ENCODE assay signal across 19 cellular contexts in the genomic region with DNA sequence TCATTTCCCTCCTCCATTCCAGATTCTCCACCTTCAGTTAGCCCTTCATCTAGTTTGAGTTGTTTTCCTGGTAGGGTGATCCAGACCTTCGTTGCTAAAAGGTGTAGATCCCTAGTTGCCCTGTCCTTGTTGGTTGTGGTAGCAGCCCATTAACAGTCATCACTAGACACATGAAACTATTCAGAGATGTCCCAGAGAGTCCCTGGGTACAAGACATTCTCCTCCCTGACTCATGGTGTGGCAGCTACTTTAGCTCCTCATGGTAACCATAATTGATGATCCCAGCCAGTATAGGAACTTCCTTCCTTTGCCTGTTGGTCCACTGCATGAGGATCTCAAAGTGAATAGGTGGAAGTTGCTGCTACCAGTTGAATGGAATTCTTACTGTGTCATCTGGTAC. TPM values are rescaled to one million over a fixed set of nuclear protein-coding genes. Genes with fewer than 3 reads are reported as not detected.
DNase-seq lines count a peak whose midpoint lies in the region; ATAC-seq and TF ChIP-seq lines count a peak whose summit lies in the region.
"Had no signal": no experiment of that assay in that cellular context is flagged by ENCODE, and none has a peak within 500 bp of the region (broad histone marks: within the 10 kb centered on the region; RNA-seq: fewer than 3 reads in every experiment).

No MANE protein-coding gene starts in this region.

- H3K79me2 ChIP-seq in smooth muscle cell (ENCODE audit: low read depth), result no peaks in the 10 kb centered on the region

- no peak for ATAC-seq in activated naive CD8-positive, alpha-beta T cell treated with anti-CD3 and anti-CD28 coated beads, Interleukin-2, amount 50 U/mL, for 24 hours
- ATAC-seq in GM18909 (IDR thresholded peaks at IDR 0.05; ENCODE audit: poor library complexity, unreplicated experiment) (no peak), WTC11 (no peak)

- no peak overlapping the region for H3K4me3 Mint-ChIP-seq in activated CD4-positive, alpha-beta memory T cell treated with anti-CD3 and anti-CD28 coated beads for 36 hours
- H3K4me3 Mint-ChIP-seq in activated CD4-positive, alpha-beta memory T cell treated with anti-CD3 and anti-CD28 coated beads, Interleukin-2, amount 10 ng/mL, durations not matched to agents 7 days and 5 days, result no peak overlapping the region
- peak overlapping the region in 1 of 7 donors; percentile 8 for H3K4me3 Mint-ChIP-seq in CD8-positive, alpha-beta memory T cell
- peak overlapping the region; percentile 27 for H3K4me3 Mint-ChIP-seq in activated naive CD8-positive, alpha-beta T cell treated with anti-CD3 and anti-CD28 coated beads, Interleukin-2, amount 50 U/mL, for 24 hours
- H3K4me3 Mint-ChIP-seq in WTC11, result no peak overlapping the region

- no peak for TF ChIP-seq CTCF in smooth muscle cell (IDR thresholded peaks at IDR 0.05; ENCODE audit: borderline replicate concordance, insufficient read depth, poor library complexity, severe bottlenecking)
- no peak for TF ChIP-seq CTCF in WTC11 (IDR thresholded peaks at IDR 0.05)

- H3K4me3 ChIP-seq in CD8-positive, alpha-beta memory T cell (ENCODE audit: low read length), result no peak overlapping the region
- no peak overlapping the region for H3K4me3 ChIP-seq in smooth muscle cell

- 89% methylated on average over 1 of the region's 1 CpG for WGBS in smooth muscle cell (ENCODE audit: low lambda C conversion rate)

- H3K27ac ChIP-seq in CD8-positive, alpha-beta memory T cell (ENCODE audit: low read depth, low read length), result no peak overlapping the region
- peak overlapping the region; percentile 90 for H3K27ac ChIP-seq in smooth muscle cell (ENCODE audit: low read depth)
- H3K27ac ChIP-seq: C4-2B, KMS-11, RWPE1 had no signal

- peaks cover 37% of the 10 kb centered on the region for H3K4me1 Mint-ChIP-seq in activated CD4-positive, alpha-beta memory T cell treated with anti-CD3 and anti-CD28 coated beads for 36 hours (ENCODE audit: low read depth)
- H3K4me1 Mint-ChIP-seq in activated CD4-positive, alpha-beta memory T cell treated with anti-CD3 and anti-CD28 coated beads, Interleukin-2, amount 10 ng/mL, durations not matched to agents 7 days and 5 days, result peaks cover 30% of the 10 kb centered on the region
- H3K4me1 Mint-ChIP-seq in CD8-positive, alpha-beta memory T cell, result peaks cover 0 to 25% (median 1%) of the 10 kb centered on the region in 3 donors
- H3K4me1 Mint-ChIP-seq in activated naive CD8-positive, alpha-beta T cell treated with anti-CD3 and anti-CD28 coated beads, Interleukin-2, amount 50 U/mL, for 24 hours, result peaks cover 47% of the 10 kb centered on the region
- H3K4me1 Mint-ChIP-seq in WTC11, result no peaks in the 10 kb centered on the region

- no peaks in the 10 kb centered on the region for H3K9me3 ChIP-seq in CD8-positive, alpha-beta memory T cell (ENCODE audit: low read length)
- no peaks in the 10 kb centered on the region for H3K9me3 ChIP-seq in smooth muscle cell (replicated peaks; ENCODE audit: low read depth)

- no peak overlapping the region for H3K9ac ChIP-seq in smooth muscle cell (ENCODE audit: low read depth)
- H3K9ac ChIP-seq: KMS-11 had no signal

- no peaks in the 10 kb centered on the region for H4K20me1 ChIP-seq in smooth muscle cell (ENCODE audit: low read depth)

- no peaks in the 10 kb centered on the region for H3K27me3 ChIP-seq in CD8-positive, alpha-beta memory T cell (ENCODE audit: insufficient read depth, low read length, poor library complexity, severe bottlenecking)
- H3K27me3 ChIP-seq in smooth muscle cell (ENCODE audit: low read depth), result no peaks in the 10 kb centered on the region

- POLR2A ChIA-PET in activated CD4-positive, alpha-beta memory T cell treated with anti-CD3 and anti-CD28 coated beads for 36 hours (lab: Charles Lee), result interaction anchor here (1.0 to 1.1 kb wide), 2 partner anchors 11 to 56 kb away, joined by 3 to 4 read pairs; partner anchors contain the start of gene PRCC
- POLR2A ChIA-PET in activated CD4-positive, alpha-beta memory T cell treated with anti-CD3 and anti-CD28 coated beads, Interleukin-2, amount 10 ng/mL, durations not matched to agents 7 days and 5 days (lab: Charles Lee), result interaction anchor here (1.0 to 2.3 kb wide), 2 partner anchors 14 to 21 kb away, joined by 3 to 5 read pairs; no protein-coding TSS in a partner anchor
- POLR2A ChIA-PET in CD8-positive, alpha-beta memory T cell (lab: Charles Lee), result interaction anchor here (0.6 to 1.0 kb wide), 2 partner anchors 17 to 91 kb away, joined by 3 to 4 read pairs; no protein-coding TSS in a partner anchor
- POLR2A ChIA-PET in WTC11 (lab: Charles Lee), result no interaction called here

- peak overlapping the region; percentile 64 for H3K27ac Mint-ChIP-seq in activated CD4-positive, alpha-beta memory T cell treated with anti-CD3 and anti-CD28 coated beads for 36 hours
- no peak overlapping the region for H3K27ac Mint-ChIP-seq in activated CD4-positive, alpha-beta memory T cell treated with anti-CD3 and anti-CD28 coated beads, Interleukin-2, amount 10 ng/mL, durations not matched to agents 7 days and 5 days
- H3K27ac Mint-ChIP-seq in CD8-positive, alpha-beta memory T cell, result peak overlapping the region in 5 of 8 donors; percentile 28 to 79 (median 62)
- H3K27ac Mint-ChIP-seq in activated naive CD8-positive, alpha-beta T cell treated with anti-CD3 and anti-CD28 coated beads, Interleukin-2, amount 50 U/mL, for 24 hours, result peak overlapping the region; percentile 82
- H3K27ac Mint-ChIP-seq in WTC11, result no peak overlapping the region

- DNase-seq in activated CD4-positive, alpha-beta memory T cell treated with anti-CD3 and anti-CD28 coated beads for 36 hours, result no peak
- no peak for DNase-seq in activated CD4-positive, alpha-beta memory T cell treated with anti-CD3 and anti-CD28 coated beads, Interleukin-2, amount 10 ng/mL, durations not matched to agents 7 days and 5 days
- no peak for DNase-seq in CD8-positive, alpha-beta memory T cell
- DNase-seq in activated naive CD8-positive, alpha-beta T cell treated with anti-CD3 and anti-CD28 coated beads, Interleukin-2, amount 50 U/mL, for 24 hours, result no peak
- DNase-seq in smooth muscle cell (lab: John Stamatoyannopoulos, UW; ENCODE audit: unreplicated experiment) (no peak), WTC11 (ENCODE audit: low spot score) (no peak)
- DNase-seq in activated CD4-positive, CD25-positive, alpha-beta regulatory T cell treated with anti-CD3 and anti-CD28 coated beads, Interleukin-2, amount 50 U/mL, for 72 hours, result no peak
- DNase-seq: NCI-H1105, NCI-H2029 treated with DMSO at 0.1 percent for 48 hours, NCI-H510A treated with DMSO at 0.1 percent for 48 hours, NCI-H748 treated with DMSO at 0.1 percent for 48 hours had no signal

- no peak overlapping the region for H2AFZ ChIP-seq in smooth muscle cell (ENCODE audit: low read depth)

- CTCF ChIA-PET in activated CD4-positive, alpha-beta memory T cell treated with anti-CD3 and anti-CD28 coated beads for 36 hours (lab: Charles Lee), result interaction anchor here (0.8 to 7.3 kb wide), 8 partner anchors 11 to 133 kb away, joined by 3 to 38 read pairs (median 6); partner anchors contain the start of gene NTRK1
- CTCF ChIA-PET in activated CD4-positive, alpha-beta memory T cell treated with anti-CD3 and anti-CD28 coated beads, Interleukin-2, amount 10 ng/mL, durations not matched to agents 7 days and 5 days (lab: Charles Lee), result interaction anchor here (0.9 to 2.5 kb wide), 8 partner anchors 9 to 96 kb away, joined by 3 to 15 read pairs (median 5); partner anchors contain the start of gene NTRK1
- CTCF ChIA-PET in CD8-positive, alpha-beta memory T cell (lab: Charles Lee), result interaction anchor here (0.7 to 2.3 kb wide), 7 partner anchors 9 to 97 kb away, joined by 3 to 11 read pairs (median 4); partner anchors contain the start of gene NTRK1
- CTCF ChIA-PET in WTC11 (lab: Charles Lee), result interaction anchor here (0.6 to 2.2 kb wide), 12 partner anchors 8 to 133 kb away, joined by 3 to 10 read pairs (median 4); partner anchors contain the start of gene NTRK1

- no peaks in the 10 kb centered on the region for H3K27me3 Mint-ChIP-seq in activated CD4-positive, alpha-beta memory T cell treated with anti-CD3 and anti-CD28 coated beads for 36 hours
- H3K27me3 Mint-ChIP-seq in activated CD4-positive, alpha-beta memory T cell treated with anti-CD3 and anti-CD28 coated beads, Interleukin-2, amount 10 ng/mL, durations not matched to agents 7 days and 5 days, result peaks cover 12% of the 10 kb centered on the region
- H3K27me3 Mint-ChIP-seq in CD8-positive, alpha-beta memory T cell, result peaks cover 0 to 4% of the 10 kb centered on the region in 2 donors
- no peaks in the 10 kb centered on the region for H3K27me3 Mint-ChIP-seq in activated naive CD8-positive, alpha-beta T cell treated with anti-CD3 and anti-CD28 coated beads, Interleukin-2, amount 50 U/mL, for 24 hours
- H3K27me3 Mint-ChIP-seq in WTC11 (ENCODE audit: low read depth), result peaks cover 55% of the 10 kb centered on the region

- H3F3A ChIP-seq in smooth muscle cell (ENCODE audit: low read depth), result peaks cover 21% of the 10 kb centered on the region

- peak overlapping the region; percentile 59 for H3K4me2 ChIP-seq in smooth muscle cell
- H3K4me2 ChIP-seq: KMS-11 had no signal

- H3K4me1 ChIP-seq in CD8-positive, alpha-beta memory T cell (ENCODE audit: insufficient read depth, low read length), result peaks cover 4% of the 10 kb centered on the region
- no peaks in the 10 kb centered on the region for H3K4me1 ChIP-seq in smooth muscle cell (ENCODE audit: low read depth)

- no peaks in the 10 kb centered on the region for H3K9me3 Mint-ChIP-seq in activated CD4-positive, alpha-beta memory T cell treated with anti-CD3 and anti-CD28 coated beads for 36 hours
- H3K9me3 Mint-ChIP-seq in activated CD4-positive, alpha-beta memory T cell treated with anti-CD3 and anti-CD28 coated beads, Interleukin-2, amount 10 ng/mL, durations not matched to agents 7 days and 5 days, result no peaks in the 10 kb centered on the region
- no peaks in the 10 kb centered on the region for H3K9me3 Mint-ChIP-seq in CD8-positive, alpha-beta memory T cell
- H3K9me3 Mint-ChIP-seq in activated naive CD8-positive, alpha-beta T cell treated with anti-CD3 and anti-CD28 coated beads, Interleukin-2, amount 50 U/mL, for 24 hours, result peaks cover 15% of the 10 kb centered on the region
- H3K9me3 Mint-ChIP-seq in WTC11, result no peaks in the 10 kb centered on the region

- H3K36me3 ChIP-seq in CD8-positive, alpha-beta memory T cell (ENCODE audit: insufficient read depth, low read length), result no peaks in the 10 kb centered on the region
- H3K36me3 ChIP-seq in smooth muscle cell (ENCODE audit: low read depth), result no peaks in the 10 kb centered on the region

- no peaks in the 10 kb centered on the region for H3K36me3 Mint-ChIP-seq in activated CD4-positive, alpha-beta memory T cell treated with anti-CD3 and anti-CD28 coated beads for 36 hours
- peaks cover 4% of the 10 kb centered on the region for H3K36me3 Mint-ChIP-seq in activated CD4-positive, alpha-beta memory T cell treated with anti-CD3 and anti-CD28 coated beads, Interleukin-2, amount 10 ng/mL, durations not matched to agents 7 days and 5 days (ENCODE audit: low read depth)
- no peaks in the 10 kb centered on the region for H3K36me3 Mint-ChIP-seq in CD8-positive, alpha-beta memory T cell
- H3K36me3 Mint-ChIP-seq in activated naive CD8-positive, alpha-beta T cell treated with anti-CD3 and anti-CD28 coated beads, Interleukin-2, amount 50 U/mL, for 24 hours (ENCODE audit: low read depth), result peaks cover 8% of the 10 kb centered on the region
- H3K36me3 Mint-ChIP-seq in WTC11, result no peaks in the 10 kb centered on the region

- intact Hi-C loops in activated CD4-positive, alpha-beta memory T cell treated with anti-CD3 and anti-CD28 coated beads for 36 hours (cut with micrococcal nuclease), result no loop called here

RNA-seq across cellular contexts. Expression of gene SH2D2A, which starts 6.0 kb away (rescaled TPM):
- 100 to 1,000 TPM; 280 to 294 TPM for total RNA-seq in activated CD4-positive, alpha-beta memory T cell treated with anti-CD3 and anti-CD28 coated beads for 36 hours
- total RNA-seq in activated CD4-positive, alpha-beta memory T cell treated with anti-CD3 and anti-CD28 coated beads, Interleukin-2, amount 10 ng/mL, durations not matched to agents 7 days and 5 days, result 100 to 1,000 TPM; 192 to 193 TPM
- total RNA-seq in CD8-positive, alpha-beta memory T cell, result 100 to 1,000 TPM; 163 to 170 TPM
- polyA plus RNA-seq in CD8-positive, alpha-beta memory T cell, result 62.1 TPM
- total RNA-seq in smooth muscle cell (10.2 and 14.4 TPM in 2 replicates), WTC11 (2021) (4.9 to 6.9 TPM (median 6.6 TPM) in 3 replicates)
- 36.9 and 38.2 TPM in 2 replicates for polyA plus RNA-seq in smooth muscle cell

RNA-seq across cellular contexts. Expression of gene INSRR, which starts 36.2 kb away (rescaled TPM):
- under 1 TPM; 0.05 to 0.14 TPM for total RNA-seq in activated CD4-positive, alpha-beta memory T cell treated with anti-CD3 and anti-CD28 coated beads for 36 hours
- under 1 TPM; 0.08 to 0.13 TPM for total RNA-seq in activated CD4-positive, alpha-beta memory T cell treated with anti-CD3 and anti-CD28 coated beads, Interleukin-2, amount 10 ng/mL, durations not matched to agents 7 days and 5 days
- total RNA-seq in CD8-positive, alpha-beta memory T cell, result under 1 TPM in 1 of 2 experiments, not detected in 1; 0.07 TPM
- polyA plus RNA-seq in CD8-positive, alpha-beta memory T cell, result not detected
- total RNA-seq in smooth muscle cell, result 0.09 and 0.36 TPM in 2 replicates
- 0.45 and 0.67 TPM in 2 replicates for polyA plus RNA-seq in smooth muscle cell
- 0.05 to 0.11 TPM in 2 of 3 replicates, not detected in the other for total RNA-seq in WTC11 (2021)
- total RNA-seq: A172, Daoy, H1 had no signal
- polyA plus RNA-seq: AG04450 had no signal

RNA-seq across cellular contexts. Expression of gene NTRK1, which starts 38.0 kb away (rescaled TPM):
- total RNA-seq in activated CD4-positive, alpha-beta memory T cell treated with anti-CD3 and anti-CD28 coated beads for 36 hours, result 1 to 10 TPM; 6.4 to 6.7 TPM
- total RNA-seq in activated CD4-positive, alpha-beta memory T cell treated with anti-CD3 and anti-CD28 coated beads, Interleukin-2, amount 10 ng/mL, durations not matched to agents 7 days and 5 days, result 1 to 10 TPM; 1.6 to 1.8 TPM
- total RNA-seq in CD8-positive, alpha-beta memory T cell, result 1 to 10 TPM; 2.9 to 3.0 TPM
- polyA plus RNA-seq in CD8-positive, alpha-beta memory T cell, result not detected
- total RNA-seq in smooth muscle cell (0.85 and 1.2 TPM in 2 replicates), WTC11 (2021) (0.23 to 0.42 TPM (median 0.23 TPM) in 3 replicates)
- 3.6 and 5.3 TPM in 2 replicates for polyA plus RNA-seq in smooth muscle cell
- polyA plus RNA-seq: AG04450 had no signal

RNA-seq across cellular contexts. Expression of gene PRCC, which starts 55.3 kb away (rescaled TPM):
- 10 to 100 TPM; 58.6 to 67.2 TPM for total RNA-seq in activated CD4-positive, alpha-beta memory T cell treated with anti-CD3 and anti-CD28 coated beads for 36 hours
- total RNA-seq in activated CD4-positive, alpha-beta memory T cell treated with anti-CD3 and anti-CD28 coated beads, Interleukin-2, amount 10 ng/mL, durations not matched to agents 7 days and 5 days, result 10 to 100 TPM; 61.6 to 74.1 TPM
- total RNA-seq in CD8-positive, alpha-beta memory T cell, result 100 to 1,000 TPM; 106 to 111 TPM
- 45.9 TPM for polyA plus RNA-seq in CD8-positive, alpha-beta memory T cell
- total RNA-seq in smooth muscle cell (31.0 and 37.7 TPM in 2 replicates), WTC11 (2021) (97.4 to 98.5 TPM (median 98.0 TPM) in 3 replicates)
- polyA plus RNA-seq in smooth muscle cell, result 68.1 and 68.7 TPM in 2 replicates

Comparison
In these comparisons a context has a peak if more than half of its experiments do, and no peak if none do; other contexts are left out.
1. H3K27ac Mint-ChIP-seq: peak in activated CD4-positive, alpha-beta memory T cell treated with anti-CD3 and anti-CD28 coated beads for 36 hours (single experiment), CD8-positive, alpha-beta memory T cell (5 of 8) and activated naive CD8-positive, alpha-beta T cell treated with anti-CD3 and anti-CD28 coated beads, Interleukin-2, amount 50 U/mL, for 24 hours (single experiment); none in activated CD4-positive, alpha-beta memory T cell treated with anti-CD3 and anti-CD28 coated beads, Interleukin-2, amount 10 ng/mL, durations not matched to agents 7 days and 5 days (single experiment) and WTC11 (single experiment).
2. RNA of gene SH2D2A, which starts 6.0 kb away (total RNA-seq): 280 to 294 TPM in activated CD4-positive, alpha-beta memory T cell treated with anti-CD3 and anti-CD28 coated beads for 36 hours, 192 to 193 TPM in activated CD4-positive, alpha-beta memory T cell treated with anti-CD3 and anti-CD28 coated beads, Interleukin-2, amount 10 ng/mL, durations not matched to agents 7 days and 5 days and 163 to 170 TPM in CD8-positive, alpha-beta memory T cell; 10.2 to 14.4 TPM in smooth muscle cell and 4.9 to 6.9 TPM in WTC11; every median in the first group is over 10 times any median in the second.